1 cellular context compared by ENCODE assay signal in genomic region chr11:8988329-8989234, GRCh38.
TF ChIP-seq lines count a peak whose summit lies in the region.

No MANE protein-coding gene starts in this region.

TF ChIP-seq in K562, 482 proteins besides CTCF, POLR2A, EP300 and RAD21 (continues in another document):
- no peak for TF ChIP-seq SMC3 (conservative IDR thresholded peaks at IDR 0.05; ENCODE audit: insufficient read depth, low read depth, low read length)
- TF ChIP-seq CHCHD3 (CRISPR knock-in tag; IDR thresholded peaks at IDR 0.05), result no peak
- peak; percentile 33 for TF ChIP-seq TAF9B (IDR thresholded peaks at IDR 0.05; ENCODE audit: partially characterized antibody)
- TF ChIP-seq SIRT6 (IDR thresholded peaks at IDR 0.05; ENCODE audit: low read depth, low read length), result no peak
- no peak for TF ChIP-seq RUNX1 (IDR thresholded peaks at IDR 0.05; ENCODE audit: low read depth)
- TF ChIP-seq EWSR1 (IDR thresholded peaks at IDR 0.05; ENCODE audit: borderline replicate concordance, low read depth, partially characterized antibody), result no peak
- no peak for TF ChIP-seq ZBTB12 (CRISPR knock-in tag; IDR thresholded peaks at IDR 0.05)
- TF ChIP-seq JUND (IDR thresholded peaks at IDR 0.05; ENCODE audit: borderline replicate concordance, low read depth, low read length), result peak; percentile 97
- TF ChIP-seq JUND (tag; IDR thresholded peaks at IDR 0.05; ENCODE audit: borderline replicate concordance, low read depth, low read length), result peak; percentile 93; the same call in 2 of the 3 replicates
- no peak for TF ChIP-seq CREB3L1 (IDR thresholded peaks at IDR 0.05; ENCODE audit: borderline replicate concordance, low read depth)
- TF ChIP-seq TEAD4 (IDR thresholded peaks at IDR 0.05; ENCODE audit: low read length), result peak; percentile 95
- no peak for TF ChIP-seq TEAD4 (CRISPR knock-in tag; IDR thresholded peaks at IDR 0.05; ENCODE audit: borderline replicate concordance)
- TF ChIP-seq, protein P1, sequence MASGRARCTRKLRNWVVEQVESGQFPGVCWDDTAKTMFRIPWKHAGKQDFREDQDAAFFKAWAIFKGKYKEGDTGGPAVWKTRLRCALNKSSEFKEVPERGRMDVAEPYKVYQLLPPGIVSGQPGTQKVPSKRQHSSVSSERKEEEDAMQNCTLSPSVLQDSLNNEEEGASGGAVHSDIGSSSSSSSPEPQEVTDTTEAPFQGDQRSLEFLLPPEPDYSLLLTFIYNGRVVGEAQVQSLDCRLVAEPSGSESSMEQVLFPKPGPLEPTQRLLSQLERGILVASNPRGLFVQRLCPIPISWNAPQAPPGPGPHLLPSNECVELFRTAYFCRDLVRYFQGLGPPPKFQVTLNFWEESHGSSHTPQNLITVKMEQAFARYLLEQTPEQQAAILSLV (tag; IDR thresholded peaks at IDR 0.05), result no peak
- peak; percentile 70 for TF ChIP-seq CCNT2 (IDR thresholded peaks at IDR 0.05; ENCODE audit: borderline replicate concordance, extremely low read depth, insufficient read length, low read depth, low read length)
- peak; percentile 54 for TF ChIP-seq FOS (IDR thresholded peaks at IDR 0.05; ENCODE audit: extremely low read depth, insufficient read length)
- TF ChIP-seq STAT5A (IDR thresholded peaks at IDR 0.05; ENCODE audit: borderline replicate concordance, low read length), result peak; percentile 78
- no peak for TF ChIP-seq DNMT1 (IDR thresholded peaks at IDR 0.05)
- TF ChIP-seq MAZ (CRISPR knock-in tag; conservative IDR thresholded peaks at IDR 0.05 in 1 of 2, IDR thresholded peaks at IDR 0.05 in 1 of 2), result no peak; a peak in 1 of 4 replicates
- TF ChIP-seq MAFK (IDR thresholded peaks at IDR 0.05; ENCODE audit: low read length), result peak; percentile 50; the same call in 1 of the 2 replicates
- TF ChIP-seq PML (IDR thresholded peaks at IDR 0.05; ENCODE audit: low read length), result peak; percentile 92
- no peak for TF ChIP-seq NONO (IDR thresholded peaks at IDR 0.05; ENCODE audit: low read depth in 2 of 2, low read length in 1 of 2)
- TF ChIP-seq PRPF4 (IDR thresholded peaks at IDR 0.05; ENCODE audit: insufficient read depth, low read depth, low read length, poor library complexity, severe bottlenecking), result no peak
- TF ChIP-seq SRSF9 (IDR thresholded peaks at IDR 0.05; ENCODE audit: borderline replicate concordance, low read depth, low read length), result no peak
- no peak for TF ChIP-seq NCOA1 (IDR thresholded peaks at IDR 0.05; ENCODE audit: low read depth)
- peak; percentile 54 for TF ChIP-seq MEIS2 (IDR thresholded peaks at IDR 0.05; ENCODE audit: partially characterized antibody)
- TF ChIP-seq RB1 (IDR thresholded peaks at IDR 0.05; ENCODE audit: low read depth), result no peak
- TF ChIP-seq SP1 (CRISPR knock-in tag; IDR thresholded peaks at IDR 0.05), result no peak
- no peak for TF ChIP-seq BACH1 (tag; IDR thresholded peaks at IDR 0.05)
- no peak for TF ChIP-seq ASH1L (IDR thresholded peaks at IDR 0.05; ENCODE audit: borderline replicate concordance, low read depth, partially characterized antibody)
- peak; percentile 44 for TF ChIP-seq KDM5B (IDR thresholded peaks at IDR 0.05; ENCODE audit: insufficient replicate concordance, low read depth, low read length)
- no peak for TF ChIP-seq E2F3 (CRISPR knock-in tag; IDR thresholded peaks at IDR 0.05)
- TF ChIP-seq POLR2AphosphoS2 (IDR thresholded peaks at IDR 0.05; ENCODE audit: low read length), result no peak
- TF ChIP-seq SMARCE1 (IDR thresholded peaks at IDR 0.05), result peak; percentile 98
- TF ChIP-seq ZEB2 (IDR thresholded peaks at IDR 0.05), result peak; percentile 91
- TF ChIP-seq HDAC8 (tag; IDR thresholded peaks at IDR 0.05), result no peak
- TF ChIP-seq SREBF2 (CRISPR knock-in tag; IDR thresholded peaks at IDR 0.05), result no peak
- TF ChIP-seq FOXJ3 (CRISPR knock-in tag; IDR thresholded peaks at IDR 0.05), result no peak
- TF ChIP-seq, protein P2, sequence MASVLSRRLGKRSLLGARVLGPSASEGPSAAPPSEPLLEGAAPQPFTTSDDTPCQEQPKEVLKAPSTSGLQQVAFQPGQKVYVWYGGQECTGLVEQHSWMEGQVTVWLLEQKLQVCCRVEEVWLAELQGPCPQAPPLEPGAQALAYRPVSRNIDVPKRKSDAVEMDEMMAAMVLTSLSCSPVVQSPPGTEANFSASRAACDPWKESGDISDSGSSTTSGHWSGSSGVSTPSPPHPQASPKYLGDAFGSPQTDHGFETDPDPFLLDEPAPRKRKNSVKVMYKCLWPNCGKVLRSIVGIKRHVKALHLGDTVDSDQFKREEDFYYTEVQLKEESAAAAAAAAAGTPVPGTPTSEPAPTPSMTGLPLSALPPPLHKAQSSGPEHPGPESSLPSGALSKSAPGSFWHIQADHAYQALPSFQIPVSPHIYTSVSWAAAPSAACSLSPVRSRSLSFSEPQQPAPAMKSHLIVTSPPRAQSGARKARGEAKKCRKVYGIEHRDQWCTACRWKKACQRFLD (CRISPR knock-in tag; IDR thresholded peaks at IDR 0.05), result no peak
- TF ChIP-seq, protein P3, sequence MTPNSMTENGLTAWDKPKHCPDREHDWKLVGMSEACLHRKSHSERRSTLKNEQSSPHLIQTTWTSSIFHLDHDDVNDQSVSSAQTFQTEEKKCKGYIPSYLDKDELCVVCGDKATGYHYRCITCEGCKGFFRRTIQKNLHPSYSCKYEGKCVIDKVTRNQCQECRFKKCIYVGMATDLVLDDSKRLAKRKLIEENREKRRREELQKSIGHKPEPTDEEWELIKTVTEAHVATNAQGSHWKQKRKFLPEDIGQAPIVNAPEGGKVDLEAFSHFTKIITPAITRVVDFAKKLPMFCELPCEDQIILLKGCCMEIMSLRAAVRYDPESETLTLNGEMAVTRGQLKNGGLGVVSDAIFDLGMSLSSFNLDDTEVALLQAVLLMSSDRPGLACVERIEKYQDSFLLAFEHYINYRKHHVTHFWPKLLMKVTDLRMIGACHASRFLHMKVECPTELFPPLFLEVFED (CRISPR knock-in tag; conservative IDR thresholded peaks at IDR 0.05), result no peak
- TF ChIP-seq JUNB (CRISPR knock-in tag; conservative IDR thresholded peaks at IDR 0.05), result no peak
- TF ChIP-seq, protein P4, sequence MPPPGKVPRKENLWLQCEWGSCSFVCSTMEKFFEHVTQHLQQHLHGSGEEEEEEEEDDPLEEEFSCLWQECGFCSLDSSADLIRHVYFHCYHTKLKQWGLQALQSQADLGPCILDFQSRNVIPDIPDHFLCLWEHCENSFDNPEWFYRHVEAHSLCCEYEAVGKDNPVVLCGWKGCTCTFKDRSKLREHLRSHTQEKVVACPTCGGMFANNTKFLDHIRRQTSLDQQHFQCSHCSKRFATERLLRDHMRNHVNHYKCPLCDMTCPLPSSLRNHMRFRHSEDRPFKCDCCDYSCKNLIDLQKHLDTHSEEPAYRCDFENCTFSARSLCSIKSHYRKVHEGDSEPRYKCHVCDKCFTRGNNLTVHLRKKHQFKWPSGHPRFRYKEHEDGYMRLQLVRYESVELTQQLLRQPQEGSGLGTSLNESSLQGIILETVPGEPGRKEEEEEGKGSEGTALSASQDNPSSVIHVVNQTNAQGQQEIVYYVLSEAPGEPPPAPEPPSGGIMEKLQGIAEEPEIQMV (tag; conservative IDR thresholded peaks at IDR 0.05; ENCODE audit: low read depth), result no peak
- TF ChIP-seq MTA3 (IDR thresholded peaks at IDR 0.05; ENCODE audit: borderline replicate concordance), result peak; percentile 43; the same call in 1 of the 2 replicates
- no peak for TF ChIP-seq ZNF224 (CRISPR knock-in tag; IDR thresholded peaks at IDR 0.05)
- no peak for TF ChIP-seq ZNF668 (CRISPR knock-in tag; IDR thresholded peaks at IDR 0.05)
- TF ChIP-seq POU5F1 (IDR thresholded peaks at IDR 0.05; ENCODE audit: borderline replicate concordance, low read depth, low read length, partially characterized antibody), result no peak
- peak; percentile 93 for TF ChIP-seq PRDM10 (IDR thresholded peaks at IDR 0.05; ENCODE audit: partially characterized antibody)
- peak; percentile 53 for TF ChIP-seq HDAC3 (IDR thresholded peaks at IDR 0.05; ENCODE audit: borderline replicate concordance, partially characterized antibody)
- peak; percentile 53 for TF ChIP-seq HMGN3 (IDR thresholded peaks at IDR 0.05; ENCODE audit: borderline replicate concordance, extremely low read depth, insufficient read length, low read depth, low read length)
- TF ChIP-seq NCOR1 (IDR thresholded peaks at IDR 0.05), result peak; percentile 87
- no peak for TF ChIP-seq ZBTB34 (CRISPR knock-in tag; IDR thresholded peaks at IDR 0.05)
- TF ChIP-seq ZNF239 (CRISPR knock-in tag; IDR thresholded peaks at IDR 0.05), result no peak
- no peak for TF ChIP-seq ZNF184 (CRISPR knock-in tag; IDR thresholded peaks at IDR 0.05)
- TF ChIP-seq ZNF76 (CRISPR knock-in tag; IDR thresholded peaks at IDR 0.05; ENCODE audit: borderline replicate concordance), result no peak
- TF ChIP-seq TBL1XR1 (IDR thresholded peaks at IDR 0.05; ENCODE audit: low read length in 2 of 2), result peak in 1 of 2 experiments; percentile 44; a peak in 2 of 4 replicates
- no peak for TF ChIP-seq RFX7 (CRISPR knock-in tag; IDR thresholded peaks at IDR 0.05)
- no peak for TF ChIP-seq NUFIP1 (IDR thresholded peaks at IDR 0.05; ENCODE audit: partially characterized antibody)
- no peak for TF ChIP-seq DEAF1 (CRISPR knock-in tag; IDR thresholded peaks at IDR 0.05)
- TF ChIP-seq FOXM1 (IDR thresholded peaks at IDR 0.05; ENCODE audit: low read depth), result peak; percentile 76
- no peak for TF ChIP-seq FOXM1 (CRISPR knock-in tag; IDR thresholded peaks at IDR 0.05; ENCODE audit: low read depth)
